29 cellular contexts compared by ENCODE assay signal in the genomic region with DNA sequence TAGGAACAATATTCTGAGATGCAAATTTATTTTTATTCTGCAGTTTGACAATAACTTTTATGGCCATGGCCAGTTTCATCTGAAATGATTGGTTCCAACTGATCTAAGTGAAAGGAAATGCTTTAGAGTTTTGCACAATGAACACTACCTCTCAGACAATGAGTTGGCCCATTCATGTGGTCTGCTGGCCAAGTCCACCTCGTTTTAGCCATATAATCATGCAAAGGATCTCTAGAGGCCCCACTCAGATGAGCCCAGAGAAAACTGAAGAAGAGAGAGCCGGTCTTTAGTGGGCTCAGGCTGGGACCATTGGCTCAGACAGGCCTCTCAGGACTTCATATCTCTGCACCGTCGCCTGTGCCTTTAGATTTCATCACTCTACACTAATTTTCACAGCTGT.
DNase-seq lines count a peak whose midpoint lies in the region; ATAC-seq, FAIRE-seq and TF ChIP-seq lines count a peak whose summit lies in the region.
"Had no signal": no experiment of that assay in that cellular context is flagged by ENCODE, and none has a peak within 500 bp of the region (broad histone marks: within the 10 kb centered on the region; RNA-seq: fewer than 3 reads in every experiment).

No MANE protein-coding gene starts in this region.

- peaks cover 8% of the 10 kb centered on the region for H3K9me3 Mint-ChIP-seq in endodermal cell
- H3K9me3 Mint-ChIP-seq: activated naive CD4-positive, alpha-beta T cell treated with anti-CD3 and anti-CD28 coated beads for 36 hours; effector memory CD8-positive, alpha-beta T cell; T-helper 1 cell treated with Interleukin-12 subunit alpha and Interleukin-12 subunit beta and Interleukin-4 antibody, amounts not matched to agents 30 μg/mL and 1 μg/mL, for 36 hours had no signal

- intact Hi-C loops in endothelial cell of umbilical vein (cut with micrococcal nuclease) (loop anchor here (1.0 to 5.0 kb wide), 8 partner anchors 26 to 322 kb away; a partner anchor contains a TSS), right cardiac atrium (cut with DNase I) (no loop called here)

- peak overlapping the region; percentile 37 for H3K4me2 ChIP-seq in endothelial cell of umbilical vein (ENCODE audit: insufficient read depth, low read length)
- H3K4me2 ChIP-seq: BLaER1 had no signal

- no peak overlapping the region for H3K4me3 Mint-ChIP-seq in endodermal cell
- H3K4me3 Mint-ChIP-seq: activated naive CD4-positive, alpha-beta T cell treated with anti-CD3 and anti-CD28 coated beads for 36 hours; effector memory CD8-positive, alpha-beta T cell; T-helper 1 cell treated with Interleukin-12 subunit alpha and Interleukin-12 subunit beta and Interleukin-4 antibody, amounts not matched to agents 30 μg/mL and 1 μg/mL, for 36 hours had no signal

- H3K27me3 ChIP-seq in ACC112 (ENCODE audit: insufficient read depth, low read length) (no peaks in the 10 kb centered on the region), endothelial cell of umbilical vein (ENCODE audit: control insufficient read depth in 2 of 2, insufficient read depth in 2 of 2, low read length in 2 of 2) (no peaks in the 10 kb centered on the region), right cardiac atrium (ENCODE audit: control insufficient read depth, insufficient read depth) (no peaks in the 10 kb centered on the region), endodermal cell (ENCODE audit: control insufficient read depth, insufficient read depth, low read length, poor library complexity, severe bottlenecking) (no peaks in the 10 kb centered on the region)
- H3K27me3 ChIP-seq: BLaER1, Peyer's patch, SJSA1, spleen, tibial artery had no signal

- H3K9ac ChIP-seq in endothelial cell of umbilical vein (replicated peaks; ENCODE audit: extremely low read depth, insufficient read depth, low read length): peak overlapping the region; percentile 50
- no peak overlapping the region for H3K9ac ChIP-seq in endodermal cell (ENCODE audit: extremely low read depth, low read length, poor library complexity, severe bottlenecking)
- H3K9ac ChIP-seq: BLaER1 had no signal

- POLR2A ChIA-PET in endothelial cell of umbilical vein (lab: Charles Lee): no interaction called here

- ATAC-seq in right cardiac atrium: peak; percentile 32 to 76
- no peak for ATAC-seq in HG03432 (IDR thresholded peaks at IDR 0.05; ENCODE audit: unreplicated experiment)
- ATAC-seq: effector memory CD8-positive, alpha-beta T cell had no signal

- CTCF ChIA-PET in endothelial cell of umbilical vein (lab: Charles Lee): no interaction called here

- BruUV-seq in endothelial cell of umbilical vein (replicated peaks; lab: Mats Ljungman, UMichigan): no TSS peak

- dilution Hi-C loops in endothelial cell of umbilical vein (cut with MboI; ENCODE audit: extremely low pct_ligation_motif_present, low sequenced_read_pairs): no loop called here

- no peaks in the 10 kb centered on the region for H4K20me1 ChIP-seq in endothelial cell of umbilical vein (replicated peaks; ENCODE audit: control insufficient read depth, extremely low read depth, insufficient read depth, low read length)
- H4K20me1 ChIP-seq: BLaER1 had no signal

- H3K4me3 ChIP-seq in ACC112 (ENCODE audit: low read depth, low read length): 0 out of 2 replicates have a peak overlapping the region, but pooled peaks have one; percentile 1
- no peak overlapping the region for H3K4me3 ChIP-seq in endothelial cell of umbilical vein (replicated peaks in 1 of 3; ENCODE audit: insufficient read depth in 1 of 3, low read depth in 1 of 3, low read length in 3 of 3)
- H3K4me3 ChIP-seq in right cardiac atrium (ENCODE audit: low read length): no peak overlapping the region
- no peak overlapping the region for H3K4me3 ChIP-seq in endodermal cell (ENCODE audit: low read length)
- no peak overlapping the region for H3K4me3 ChIP-seq in coronary artery
- H3K4me3 ChIP-seq: BLaER1, Peyer's patch, psoas muscle, SJSA1, spleen, tibial artery had no signal

- H3K36me3 Mint-ChIP-seq in endodermal cell (ENCODE audit: low read depth): peaks cover 5% of the 10 kb centered on the region

- TF ChIP-seq CTCF in endothelial cell of umbilical vein (IDR thresholded peaks at IDR 0.05; ENCODE audit: extremely low read depth in 1 of 2, insufficient read depth in 1 of 2, low read depth in 1 of 2, low read length in 2 of 2) (no peak), endodermal cell (conservative IDR thresholded peaks at IDR 0.05) (no peak), coronary artery (IDR thresholded peaks at IDR 0.05) (no peak)

- H3K9me1 ChIP-seq in endothelial cell of umbilical vein (replicated peaks; ENCODE audit: control insufficient read depth, extremely low read depth, insufficient read depth, low read length): no peaks in the 10 kb centered on the region

- H3K27ac ChIP-seq in ACC112 (ENCODE audit: low read depth, low read length): peak overlapping the region; percentile 45
- peak overlapping the region; percentile 69 for H3K27ac ChIP-seq in endothelial cell of umbilical vein (ENCODE audit: insufficient read depth, low read depth, low read length)
- H3K27ac ChIP-seq in right cardiac atrium (ENCODE audit: low read length): peak overlapping the region; percentile 52
- H3K27ac ChIP-seq in endodermal cell (ENCODE audit: low read depth, low read length): no peak overlapping the region
- H3K27ac ChIP-seq in coronary artery: no peak overlapping the region
- H3K27ac ChIP-seq: BLaER1, HL-60, Peyer's patch, psoas muscle, SJSA1, spleen, tibial artery had no signal

- FAIRE-seq in endothelial cell of umbilical vein (lab: Jason Lieb, UNC): peak; percentile 87
- FAIRE-seq: A204.1, H1 had no signal

- H3K9me3 ChIP-seq in endothelial cell of umbilical vein (replicated peaks; ENCODE audit: control insufficient read depth, insufficient read depth, low read length) (no peaks in the 10 kb centered on the region), right cardiac atrium (ENCODE audit: control insufficient read depth, low read length) (no peaks in the 10 kb centered on the region), endodermal cell (ENCODE audit: control insufficient read depth, low read length) (peaks cover 4% of the 10 kb centered on the region)
- H3K9me3 ChIP-seq: BLaER1, Peyer's patch, psoas muscle, SJSA1, spleen, tibial artery had no signal

- no peaks in the 10 kb centered on the region for H3K79me2 ChIP-seq in ACC112 (ENCODE audit: control insufficient read depth, insufficient read depth, low read length, unreplicated experiment)
- no peaks in the 10 kb centered on the region for H3K79me2 ChIP-seq in endothelial cell of umbilical vein (ENCODE audit: control insufficient read depth, insufficient read depth, low read length)

- H3K36me3 ChIP-seq in ACC112 (ENCODE audit: insufficient read depth, low read length) (no peaks in the 10 kb centered on the region), endothelial cell of umbilical vein (ENCODE audit: control insufficient read depth in 2 of 2, extremely low read depth in 1 of 2, insufficient read depth in 2 of 2, low read length in 2 of 2) (peaks cover 2 to 6% of the 10 kb centered on the region in 2 experiments), endodermal cell (ENCODE audit: control insufficient read depth, insufficient read depth, low read length) (no peaks in the 10 kb centered on the region)
- H3K36me3 ChIP-seq: BLaER1, Peyer's patch, SJSA1, spleen, tibial artery had no signal

- no peaks in the 10 kb centered on the region for H3K4me1 Mint-ChIP-seq in endodermal cell

- 43% methylated on average over 4 of the region's 4 CpGs for WGBS in right cardiac atrium
- 75 to 92% methylated on average over 3 to 4 of the region's 4 CpGs for WGBS in endodermal cell (ENCODE audit: insufficient coverage in 1 of 2, insufficient read length in 1 of 2), 2 experiments

- TF ChIP-seq POLR2A in endothelial cell of umbilical vein (IDR thresholded peaks at IDR 0.05; ENCODE audit: low read depth, low read length): no peak

- H3K27me3 Mint-ChIP-seq in endodermal cell (ENCODE audit: insufficient read depth): no peaks in the 10 kb centered on the region

- no peak overlapping the region for H2AFZ ChIP-seq in ACC112 (ENCODE audit: low read length, unreplicated experiment)
- no peak overlapping the region for H2AFZ ChIP-seq in endothelial cell of umbilical vein (ENCODE audit: low read depth, low read length)

- H3K4me1 ChIP-seq in ACC112 (ENCODE audit: control insufficient read depth, insufficient read depth, low read length, unreplicated experiment) (peaks cover 13% of the 10 kb centered on the region), endothelial cell of umbilical vein (ENCODE audit: control insufficient read depth, extremely low read depth, insufficient read depth, low read length) (peaks cover 39% of the 10 kb centered on the region), right cardiac atrium (ENCODE audit: control insufficient read depth, insufficient read depth, low read length) (peaks cover 3% of the 10 kb centered on the region), endodermal cell (ENCODE audit: control insufficient read depth, insufficient read depth, low read length) (no peaks in the 10 kb centered on the region)
- H3K4me1 ChIP-seq: BLaER1, Peyer's patch, psoas muscle had no signal

- no peak overlapping the region for H3K27ac Mint-ChIP-seq in endodermal cell
- H3K27ac Mint-ChIP-seq: activated naive CD4-positive, alpha-beta T cell treated with anti-CD3 and anti-CD28 coated beads for 36 hours; effector memory CD8-positive, alpha-beta T cell; T-helper 1 cell treated with Interleukin-12 subunit alpha and Interleukin-12 subunit beta and Interleukin-4 antibody, amounts not matched to agents 30 μg/mL and 1 μg/mL, for 36 hours had no signal

- peak; percentile 26 for DNase-seq in HCEC 1CT
- peak; percentile 87 for DNase-seq in endothelial cell of umbilical vein (ENCODE audit: low read depth, low spot score)
- no peak for DNase-seq in right cardiac atrium
- DNase-seq in endodermal cell: no peak
- no peak for DNase-seq in coronary artery (ENCODE audit: low spot score)
- DNase-seq in DMS153 (lab: John Stamatoyannopoulos, UW): no peak
- DNase-seq: activated CD4-positive, alpha-beta T cell treated with anti-CD3 and anti-CD28 coated beads for 4 hours; activated naive CD4-positive, alpha-beta T cell treated with anti-CD3 and anti-CD28 coated beads for 36 hours; activated T-cell treated with anti-CD3 and anti-CD28 coated beads, Interleukin-2, amount 50 U/mL, for 48 hours; cerebellar nuclear complex; COR-L47; DMS79 treated with DMSO at 0.1 percent for 48 hours; effector memory CD8-positive, alpha-beta T cell; NCI-H1417 treated with DMSO at 0.1 percent for 48 hours; NCI-H446 treated with DMSO at 0.1 percent for 48 hours; Peyer's patch; psoas muscle; spleen; stimulated activated CD4-positive, alpha-beta T cell treated with anti-CD3 and anti-CD28 coated beads, Interleukin-4, amount 100 ng/mL, for 24 hours; stimulated activated naive CD4-positive, alpha-beta T cell treated with Interleukin-2 at 50 U/mL for 16 hours; tibial artery had no signal

TF ChIP-seq in endothelial cell of umbilical vein, 7 proteins besides CTCF, POLR2A, EP300 and RAD21 (continues in another document):
- TF ChIP-seq POLR2AphosphoS5 (IDR thresholded peaks at IDR 0.05; ENCODE audit: insufficient read depth, low read depth, low read length): peak; percentile 39
- TF ChIP-seq EZH2 (IDR thresholded peaks at IDR 0.05; ENCODE audit: borderline replicate concordance, low read depth, low read length, severe bottlenecking): no peak
- peak; percentile 68 for TF ChIP-seq JUN (IDR thresholded peaks at IDR 0.05; ENCODE audit: borderline replicate concordance, insufficient read depth, insufficient read length, low read depth)
- TF ChIP-seq GATA2 (IDR thresholded peaks at IDR 0.05; ENCODE audit: insufficient read depth, insufficient read length, low read depth, low read length): peak; percentile 75

Comparison
In these comparisons a context has a peak if more than half of its experiments do, and no peak if none do; other contexts are left out.
1. H3K27ac ChIP-seq: peak in ACC112 (single experiment), endothelial cell of umbilical vein (single experiment) and right cardiac atrium (single experiment); none in endodermal cell (single experiment) and coronary artery (0 of 2).
2. DNase-seq: peak in HCEC 1CT (single experiment) and endothelial cell of umbilical vein (single experiment); none in right cardiac atrium (0 of 3), endodermal cell (single experiment), coronary artery (single experiment) and DMS153 (single experiment).